ENCODE assay signal across 17 cellular contexts in the genomic region with DNA sequence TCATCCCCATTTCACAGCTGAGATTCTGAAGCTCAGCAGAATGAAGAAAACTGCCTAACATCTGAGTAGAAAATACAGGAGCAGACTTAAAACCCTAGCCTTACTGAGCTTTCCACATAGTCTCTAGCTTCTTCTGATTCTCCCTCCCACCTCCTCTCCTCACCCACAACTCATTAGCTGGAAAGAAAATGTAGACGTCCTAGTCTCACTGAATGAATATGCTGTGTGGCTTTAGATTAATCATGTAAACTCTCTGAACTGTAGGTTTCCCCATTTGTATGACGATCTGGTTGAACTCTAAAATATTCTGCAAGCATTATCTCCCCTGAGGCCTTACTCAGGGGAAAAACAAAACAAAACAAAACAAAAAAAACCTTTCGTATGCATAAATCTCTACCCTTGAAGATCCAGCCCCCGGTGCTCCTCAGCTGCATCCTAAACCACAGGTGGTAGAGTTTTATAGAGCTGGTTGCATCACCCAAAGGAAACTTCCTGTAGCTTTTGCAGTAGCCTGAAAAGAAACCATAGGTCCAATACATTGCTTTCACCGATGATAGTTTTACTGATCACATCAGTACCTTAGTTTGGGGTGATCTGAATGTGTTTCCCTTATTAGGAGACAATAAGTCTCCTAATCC. TPM values are rescaled to one million over a fixed set of nuclear protein-coding genes. Genes with fewer than 3 reads are reported as not detected.
DNase-seq lines count a peak whose midpoint lies in the region; ATAC-seq and TF ChIP-seq lines count a peak whose summit lies in the region.
"Had no signal": no experiment of that assay in that cellular context is flagged by ENCODE, and none has a peak within 500 bp of the region (broad histone marks: within the 10 kb centered on the region; RNA-seq: fewer than 3 reads in every experiment).

No MANE protein-coding gene starts in this region.

- H3K9me3 Mint-ChIP-seq in activated CD4-positive, alpha-beta T cell treated with anti-CD3 and anti-CD28 coated beads, Interleukin-2, amount 10 ng/mL, durations not matched to agents 7 days and 5 days: peaks cover 12% of the 10 kb centered on the region
- peaks cover 6% of the 10 kb centered on the region for H3K9me3 Mint-ChIP-seq in activated CD4-positive, alpha-beta memory T cell treated with anti-CD3 and anti-CD28 coated beads, Interleukin-2, amount 10 ng/mL, durations not matched to agents 7 days and 5 days
- H3K9me3 Mint-ChIP-seq in naive thymus-derived CD4-positive, alpha-beta T cell: peaks cover 2 to 7% (median 6%) of the 10 kb centered on the region in 11 donors

- peak; percentile 44 for ATAC-seq in naive thymus-derived CD4-positive, alpha-beta T cell

- in situ Hi-C loops in KBM-7 (cut with MboI; ENCODE audit: low pct_unique_long_range_greater_than_20kb, low sequenced_read_pairs): no loop called here

- no peaks in the 10 kb centered on the region for H3K9me3 ChIP-seq in naive thymus-derived CD4-positive, alpha-beta T cell (ENCODE audit: control insufficient read depth in 2 of 3, low read length in 3 of 3)
- H3K9me3 ChIP-seq in stomach: peaks cover 0 to 1% (median under 1%) of the 10 kb centered on the region in 4 donors

- H3K4me3 Mint-ChIP-seq in activated CD4-positive, alpha-beta T cell treated with anti-CD3 and anti-CD28 coated beads, Interleukin-2, amount 10 ng/mL, durations not matched to agents 7 days and 5 days: peak overlapping the region; percentile 0
- peak overlapping the region; percentile 54 for H3K4me3 Mint-ChIP-seq in activated CD4-positive, alpha-beta memory T cell treated with anti-CD3 and anti-CD28 coated beads, Interleukin-2, amount 10 ng/mL, durations not matched to agents 7 days and 5 days
- H3K4me3 Mint-ChIP-seq in naive thymus-derived CD4-positive, alpha-beta T cell: peak overlapping the region in 8 of 10 donors; percentile 21 to 78 (median 50)

- no peak overlapping the region for H3K4me3 ChIP-seq in naive thymus-derived CD4-positive, alpha-beta T cell (ENCODE audit: low read length)
- H3K4me3 ChIP-seq in stomach: no peak overlapping the region
- H3K4me3 ChIP-seq: right atrium auricular region had no signal

- no peak for TF ChIP-seq POLR2A in stomach (IDR thresholded peaks at IDR 0.05)

- peaks cover 5% of the 10 kb centered on the region in 2 donors for H3K4me1 ChIP-seq in naive thymus-derived CD4-positive, alpha-beta T cell (ENCODE audit: control insufficient read depth in 2 of 2, insufficient read depth in 2 of 2, low read length in 2 of 2)
- no peaks in the 10 kb centered on the region for H3K4me1 ChIP-seq in stomach
- H3K4me1 ChIP-seq: right atrium auricular region had no signal

- H3K36me3 Mint-ChIP-seq in activated CD4-positive, alpha-beta T cell treated with anti-CD3 and anti-CD28 coated beads, Interleukin-2, amount 10 ng/mL, durations not matched to agents 7 days and 5 days (ENCODE audit: low read depth): peaks cover 2% of the 10 kb centered on the region
- H3K36me3 Mint-ChIP-seq in activated CD4-positive, alpha-beta memory T cell treated with anti-CD3 and anti-CD28 coated beads, Interleukin-2, amount 10 ng/mL, durations not matched to agents 7 days and 5 days (ENCODE audit: low read depth): peaks cover 5% of the 10 kb centered on the region
- peaks cover 0 to 6% (median 0%) of the 10 kb centered on the region in 5 donors for H3K36me3 Mint-ChIP-seq in naive thymus-derived CD4-positive, alpha-beta T cell

- POLR2A ChIA-PET in activated CD4-positive, alpha-beta T cell treated with anti-CD3 and anti-CD28 coated beads, Interleukin-2, amount 10 ng/mL, durations not matched to agents 7 days and 5 days (lab: Charles Lee): interaction anchor here (0.6 to 0.9 kb wide), 2 partner anchors 11 to 25 kb away, joined by 3 to 5 read pairs; no protein-coding TSS in a partner anchor
- POLR2A ChIA-PET in activated CD4-positive, alpha-beta memory T cell treated with anti-CD3 and anti-CD28 coated beads, Interleukin-2, amount 10 ng/mL, durations not matched to agents 7 days and 5 days (lab: Charles Lee): no interaction called here
- POLR2A ChIA-PET in naive thymus-derived CD4-positive, alpha-beta T cell (lab: Charles Lee): interaction anchor here (0.6 kb wide), 1 partner anchor 1576 kb away, joined by 3 read pairs; no protein-coding TSS in a partner anchor

- no peak for TF ChIP-seq EP300 in stomach (IDR thresholded peaks at IDR 0.05)

- H3K27me3 Mint-ChIP-seq in activated CD4-positive, alpha-beta T cell treated with anti-CD3 and anti-CD28 coated beads, Interleukin-2, amount 10 ng/mL, durations not matched to agents 7 days and 5 days: peaks cover 9% of the 10 kb centered on the region
- H3K27me3 Mint-ChIP-seq in activated CD4-positive, alpha-beta memory T cell treated with anti-CD3 and anti-CD28 coated beads, Interleukin-2, amount 10 ng/mL, durations not matched to agents 7 days and 5 days: peaks cover 7% of the 10 kb centered on the region
- peaks cover 0 to 15% (median 11%) of the 10 kb centered on the region in 5 donors for H3K27me3 Mint-ChIP-seq in naive thymus-derived CD4-positive, alpha-beta T cell

- CTCF ChIA-PET in activated CD4-positive, alpha-beta T cell treated with anti-CD3 and anti-CD28 coated beads, Interleukin-2, amount 10 ng/mL, durations not matched to agents 7 days and 5 days (lab: Charles Lee): interaction anchor here (0.5 to 2.0 kb wide), 9 partner anchors 9 to 1378 kb away, joined by 3 to 7 read pairs (median 3); no protein-coding TSS in a partner anchor
- CTCF ChIA-PET in activated CD4-positive, alpha-beta memory T cell treated with anti-CD3 and anti-CD28 coated beads, Interleukin-2, amount 10 ng/mL, durations not matched to agents 7 days and 5 days (lab: Charles Lee): interaction anchor here (3.2 kb wide), 1 partner anchor 127 kb away, joined by 11 read pairs; no protein-coding TSS in a partner anchor
- CTCF ChIA-PET in naive thymus-derived CD4-positive, alpha-beta T cell (lab: Charles Lee): no interaction called here

- no peaks in the 10 kb centered on the region for H3K36me3 ChIP-seq in naive thymus-derived CD4-positive, alpha-beta T cell (ENCODE audit: control insufficient read depth in 2 of 3, insufficient read depth in 3 of 3, low read length in 3 of 3)
- no peaks in the 10 kb centered on the region for H3K36me3 ChIP-seq in stomach
- H3K36me3 ChIP-seq: right atrium auricular region had no signal

- H3K27me3 ChIP-seq in naive thymus-derived CD4-positive, alpha-beta T cell (ENCODE audit: control insufficient read depth in 2 of 2, insufficient read depth in 2 of 2, low read length in 2 of 2): no peaks in the 10 kb centered on the region
- H3K27me3 ChIP-seq in stomach: peaks cover 0 to 14% (median 3%) of the 10 kb centered on the region in 3 donors
- H3K27me3 ChIP-seq: right atrium auricular region had no signal

- peak overlapping the region; percentile 71 for H3K27ac Mint-ChIP-seq in activated CD4-positive, alpha-beta T cell treated with anti-CD3 and anti-CD28 coated beads, Interleukin-2, amount 10 ng/mL, durations not matched to agents 7 days and 5 days
- H3K27ac Mint-ChIP-seq in activated CD4-positive, alpha-beta memory T cell treated with anti-CD3 and anti-CD28 coated beads, Interleukin-2, amount 10 ng/mL, durations not matched to agents 7 days and 5 days: peak overlapping the region; percentile 75
- H3K27ac Mint-ChIP-seq in naive thymus-derived CD4-positive, alpha-beta T cell: peak overlapping the region in 5 of 9 donors; percentile 5 to 67 (median 27)

- WGBS in stomach, 5 donors: 51 to 59% (median 56%) methylated on average over 5 of the region's 5 CpGs

- no peak for TF ChIP-seq CTCF in stomach (IDR thresholded peaks at IDR 0.05)

- peaks cover 25% of the 10 kb centered on the region for H3K4me1 Mint-ChIP-seq in activated CD4-positive, alpha-beta T cell treated with anti-CD3 and anti-CD28 coated beads, Interleukin-2, amount 10 ng/mL, durations not matched to agents 7 days and 5 days
- H3K4me1 Mint-ChIP-seq in activated CD4-positive, alpha-beta memory T cell treated with anti-CD3 and anti-CD28 coated beads, Interleukin-2, amount 10 ng/mL, durations not matched to agents 7 days and 5 days: peaks cover 25% of the 10 kb centered on the region
- H3K4me1 Mint-ChIP-seq in naive thymus-derived CD4-positive, alpha-beta T cell: peaks cover 3 to 23% (median 19%) of the 10 kb centered on the region in 7 donors

- no peak overlapping the region for H3K27ac ChIP-seq in naive thymus-derived CD4-positive, alpha-beta T cell (ENCODE audit: low read depth, low read length)
- no peak overlapping the region for H3K27ac ChIP-seq in stomach
- H3K27ac ChIP-seq: right atrium auricular region had no signal

- intact Hi-C loops in naive thymus-derived CD4-positive, alpha-beta T cell (cut with micrococcal nuclease): loop anchor here (5.0 kb wide), 2 partner anchors 33 to 37 kb away; no protein-coding TSS in a partner anchor
- intact Hi-C loops in stomach (cut with DNase I; ENCODE audit: low total_unique reads): no loop called here

- peak; percentile 67 for DNase-seq in activated CD4-positive, alpha-beta T cell treated with anti-CD3 and anti-CD28 coated beads, Interleukin-2, amount 10 ng/mL, durations not matched to agents 7 days and 5 days
- DNase-seq in activated CD4-positive, alpha-beta T cell treated with anti-CD3 and anti-CD28 coated beads for 1 hour: no peak
- DNase-seq in KBM-7 (peak; percentile 7), NCI-H446 (lab: John Stamatoyannopoulos, UW) (no peak), stomach (no peak), NCI-H526 treated with DMSO at 0.1 percent for 48 hours (lab: John Stamatoyannopoulos, UW) (no peak)
- DNase-seq in activated CD4-positive, alpha-beta memory T cell treated with anti-CD3 and anti-CD28 coated beads, Interleukin-2, amount 10 ng/mL, durations not matched to agents 7 days and 5 days: peak; percentile 55
- DNase-seq in naive thymus-derived CD4-positive, alpha-beta T cell: peak in 8 of 9 donors; percentile 33 to 66 (median 45)
- DNase-seq: cerebellar nuclear complex, COR-L47, GF-D8, NCI-H1694, NCI-H524 treated with DMSO at 0.1 percent for 48 hours, RPMI8226 had no signal

RNA-seq across cellular contexts. Expression of gene FOXB1, which starts 40.6 kb away (rescaled TPM):
- under 1 TPM; 0.54 to 0.57 TPM for total RNA-seq in activated CD4-positive, alpha-beta T cell treated with anti-CD3 and anti-CD28 coated beads, Interleukin-2, amount 10 ng/mL, durations not matched to agents 7 days and 5 days
- total RNA-seq in activated CD4-positive, alpha-beta memory T cell treated with anti-CD3 and anti-CD28 coated beads, Interleukin-2, amount 10 ng/mL, durations not matched to agents 7 days and 5 days: 1 to 10 TPM; 3.7 to 5.2 TPM
- under 1 TPM in 4 of 5 experiments, not detected in 1; 0.12 to 0.97 (median 0.27) TPM for total RNA-seq in naive thymus-derived CD4-positive, alpha-beta T cell
- polyA plus RNA-seq in naive thymus-derived CD4-positive, alpha-beta T cell: under 1 TPM in 1 of 2 donors, not detected in 1; 0.91 TPM
- total RNA-seq in stomach: not detected
- polyA plus RNA-seq in stomach: not detected
- total RNA-seq: frontal cortex, right atrium auricular region had no signal
- polyA plus RNA-seq: adipose tissue had no signal

Comparison
In these comparisons a context has a peak if more than half of its experiments do, and no peak if none do; other contexts are left out.
1. DNase-seq: peak in activated CD4-positive, alpha-beta T cell treated with anti-CD3 and anti-CD28 coated beads, Interleukin-2, amount 10 ng/mL, durations not matched to agents 7 days and 5 days (single experiment), KBM-7 (single experiment), activated CD4-positive, alpha-beta memory T cell treated with anti-CD3 and anti-CD28 coated beads, Interleukin-2, amount 10 ng/mL, durations not matched to agents 7 days and 5 days (single experiment) and naive thymus-derived CD4-positive, alpha-beta T cell (8 of 9); none in activated CD4-positive, alpha-beta T cell treated with anti-CD3 and anti-CD28 coated beads for 1 hour (single experiment), NCI-H446 (0 of 2), stomach (single experiment) and NCI-H526 treated with DMSO at 0.1 percent for 48 hours (single experiment).
2. H3K4me3 Mint-ChIP-seq: peak in every context shown above with its lines; median percentile 54 in activated CD4-positive, alpha-beta memory T cell treated with anti-CD3 and anti-CD28 coated beads, Interleukin-2, amount 10 ng/mL, durations not matched to agents 7 days and 5 days; 50 in naive thymus-derived CD4-positive, alpha-beta T cell; 0 in activated CD4-positive, alpha-beta T cell treated with anti-CD3 and anti-CD28 coated beads, Interleukin-2, amount 10 ng/mL, durations not matched to agents 7 days and 5 days.
3. Peak in every context shown above with its lines, with median percentiles within 50 percentile points of each other: H3K27ac Mint-ChIP-seq.